9 cellular contexts compared by ENCODE assay signal in the genomic region with DNA sequence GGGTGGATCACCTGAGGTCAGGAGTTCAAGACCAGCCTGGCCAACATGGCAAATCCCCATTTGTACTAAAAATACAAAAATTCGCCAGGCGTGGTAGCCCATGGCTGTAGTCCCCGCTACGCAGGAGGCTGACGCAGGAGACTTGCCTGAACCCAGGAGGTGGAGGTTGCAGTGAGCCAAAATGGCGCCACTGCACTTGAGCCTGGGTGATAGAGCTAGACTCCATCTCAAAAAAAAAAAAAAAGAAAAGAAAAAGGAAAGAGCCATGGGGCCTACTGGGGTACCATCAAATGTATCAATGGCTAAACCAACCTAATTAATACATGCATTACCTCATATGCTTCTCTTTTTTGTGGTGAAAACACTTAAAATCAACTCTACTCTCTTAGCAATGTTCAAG.
"Had no signal": no experiment of that assay in that cellular context is flagged by ENCODE, and none has a peak within 500 bp of the region (broad histone marks: within the 10 kb centered on the region; RNA-seq: fewer than 3 reads in every experiment).

No MANE protein-coding gene starts in this region.

- DNase-seq: H9, HCEC 1CT, HFFc6 had no signal

- FAIRE-seq: H1, H54, HepG2 had no signal

- H3K27ac ChIP-seq: HL-60 had no signal

- H3K4me3 Mint-ChIP-seq: GM23338, H9, HFFc6, IgD-negative memory B cell had no signal

- H3K4me3 ChIP-seq: GM23338 had no signal

- H3K9me3 Mint-ChIP-seq: GM23338, H9, HFFc6, IgD-negative memory B cell had no signal

- H3K27ac Mint-ChIP-seq: GM23338, IgD-negative memory B cell had no signal

- H3K27me3 Mint-ChIP-seq: IgD-negative memory B cell had no signal
